Comparison of ENCODE assay signal across 8 cellular contexts in the genomic region with DNA sequence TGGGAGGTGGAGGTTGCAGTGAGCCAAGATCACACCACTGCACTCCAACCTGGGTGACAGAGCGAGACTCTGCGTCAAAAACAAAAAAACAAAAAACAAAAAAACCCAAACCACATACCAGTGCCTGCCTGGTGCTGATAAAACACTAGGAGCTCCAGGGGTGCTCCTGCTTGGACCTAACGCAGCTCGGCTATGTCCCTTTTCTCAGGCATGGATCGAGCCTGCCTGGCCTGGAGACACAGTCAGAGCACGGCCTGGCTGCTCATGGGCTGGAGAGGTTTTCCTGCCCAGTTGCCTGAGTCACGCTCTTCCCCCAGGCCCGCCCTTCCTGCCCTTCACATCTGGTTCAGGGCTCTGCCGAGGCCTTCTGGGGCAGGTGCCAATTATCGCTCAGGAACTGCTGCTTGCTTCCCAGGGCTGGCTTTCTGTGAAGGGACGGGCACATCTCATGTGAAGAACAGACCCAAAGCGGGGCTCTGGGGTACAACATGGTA. TPM values are rescaled to one million over a fixed set of nuclear protein-coding genes. Genes with fewer than 3 reads are reported as not detected.
DNase-seq lines count a peak whose midpoint lies in the region; ATAC-seq lines count a peak whose summit lies in the region.

No MANE protein-coding gene starts in this region.

- no peak overlapping the region for H3K4me3 ChIP-seq in rectal smooth muscle tissue (ENCODE audit: low read length)

- intact Hi-C loops in activated T-helper 1 cell treated with anti-CD3 and anti-CD28 coated beads, Interleukin-12 subunit alpha, Interleukin-12 subunit beta, Interleukin-2, Interleukin-4 antibody, amounts not matched to agents 30 ng/mL and 10 ng/mL and 1 ng/mL, durations not matched to agents 14 hours and 24 hours and 36 hours (cut with micrococcal nuclease), result no loop called here

- no peaks in the 10 kb centered on the region for H3K4me1 ChIP-seq in rectal smooth muscle tissue (ENCODE audit: control insufficient read depth, insufficient read depth, low read length)

- H3K27me3 Mint-ChIP-seq in activated T-helper 1 cell treated with anti-CD3 and anti-CD28 coated beads, Interleukin-12 subunit alpha, Interleukin-12 subunit beta, Interleukin-2, Interleukin-4 antibody, amounts not matched to agents 30 ng/mL and 10 ng/mL and 1 ng/mL, durations not matched to agents 14 hours and 24 hours and 36 hours (ENCODE audit: insufficient read depth), result no peaks in the 10 kb centered on the region

- no peaks in the 10 kb centered on the region for H3K27me3 ChIP-seq in rectal smooth muscle tissue (ENCODE audit: control insufficient read depth, insufficient read depth, low read length)

- no peaks in the 10 kb centered on the region for H3K9me3 Mint-ChIP-seq in activated T-helper 1 cell treated with anti-CD3 and anti-CD28 coated beads, Interleukin-12 subunit alpha, Interleukin-12 subunit beta, Interleukin-2, Interleukin-4 antibody, amounts not matched to agents 30 ng/mL and 10 ng/mL and 1 ng/mL, durations not matched to agents 14 hours and 24 hours and 36 hours

- H3K9ac ChIP-seq in rectal smooth muscle tissue (ENCODE audit: low read length), result no peak overlapping the region

- H3K36me3 Mint-ChIP-seq in activated T-helper 1 cell treated with anti-CD3 and anti-CD28 coated beads, Interleukin-12 subunit alpha, Interleukin-12 subunit beta, Interleukin-2, Interleukin-4 antibody, amounts not matched to agents 30 ng/mL and 10 ng/mL and 1 ng/mL, durations not matched to agents 14 hours and 24 hours and 36 hours (ENCODE audit: low read depth), result no peaks in the 10 kb centered on the region

- DNase-seq in ELR (ENCODE audit: low read depth) (peak; percentile 91), RPMI7951 (ENCODE audit: low read depth) (peak; percentile 90), fibroblast of the conjunctiva (ENCODE audit: low read depth) (peak; percentile 90), retina (no peak)
- DNase-seq in activated T-helper 1 cell treated with anti-CD3 and anti-CD28 coated beads, Interleukin-12 subunit alpha, Interleukin-12 subunit beta, Interleukin-2, Interleukin-4 antibody, amounts not matched to agents 30 ng/mL and 10 ng/mL and 1 ng/mL, durations not matched to agents 14 hours and 24 hours and 36 hours (ENCODE audit: low spot score), result no peak
- no peak for DNase-seq in activated naive CD4-positive, alpha-beta T cell treated with anti-CD3 and anti-CD28 coated beads, Interleukin-2, amount 50 U/mL, for 16 hours

- peaks cover 5% of the 10 kb centered on the region for H3K4me1 Mint-ChIP-seq in activated T-helper 1 cell treated with anti-CD3 and anti-CD28 coated beads, Interleukin-12 subunit alpha, Interleukin-12 subunit beta, Interleukin-2, Interleukin-4 antibody, amounts not matched to agents 30 ng/mL and 10 ng/mL and 1 ng/mL, durations not matched to agents 14 hours and 24 hours and 36 hours (ENCODE audit: low read depth)

- ATAC-seq in HG03378 (IDR thresholded peaks at IDR 0.05; ENCODE audit: unreplicated experiment), result no peak

- H3K27ac ChIP-seq in rectal smooth muscle tissue (ENCODE audit: low read depth, low read length), result peak overlapping the region; percentile 48

- H3K27ac Mint-ChIP-seq in activated T-helper 1 cell treated with anti-CD3 and anti-CD28 coated beads, Interleukin-12 subunit alpha, Interleukin-12 subunit beta, Interleukin-2, Interleukin-4 antibody, amounts not matched to agents 30 ng/mL and 10 ng/mL and 1 ng/mL, durations not matched to agents 14 hours and 24 hours and 36 hours, result no peak overlapping the region

- H3K4me3 Mint-ChIP-seq in activated T-helper 1 cell treated with anti-CD3 and anti-CD28 coated beads, Interleukin-12 subunit alpha, Interleukin-12 subunit beta, Interleukin-2, Interleukin-4 antibody, amounts not matched to agents 30 ng/mL and 10 ng/mL and 1 ng/mL, durations not matched to agents 14 hours and 24 hours and 36 hours, result no peak overlapping the region

- H3K36me3 ChIP-seq in rectal smooth muscle tissue (ENCODE audit: control insufficient read depth, insufficient read depth, low read length), result no peaks in the 10 kb centered on the region

RNA-seq across cellular contexts. Expression of a gene that starts 12.6 kb away (rescaled TPM):
- not detected in 2 replicates for total RNA-seq in RPMI7951 (2014; rRNA removed; shearing (Covaris generic))
- not detected in 2 replicates for total RNA-seq in activated T-helper 1 cell treated with anti-CD3 and anti-CD28 coated beads, Interleukin-12 subunit alpha, Interleukin-12 subunit beta, Interleukin-2, Interleukin-4 antibody, amounts not matched to agents 30 ng/mL and 10 ng/mL and 1 ng/mL, durations not matched to agents 14 hours and 24 hours and 36 hours

Comparison
In these comparisons a context has a peak if more than half of its experiments do, and no peak if none do; other contexts are left out.
1. DNase-seq: peak in ELR (single experiment), RPMI7951 (single experiment) and fibroblast of the conjunctiva (single experiment); none in retina (single experiment), activated T-helper 1 cell treated with anti-CD3 and anti-CD28 coated beads, Interleukin-12 subunit alpha, Interleukin-12 subunit beta, Interleukin-2, Interleukin-4 antibody, amounts not matched to agents 30 ng/mL and 10 ng/mL and 1 ng/mL, durations not matched to agents 14 hours and 24 hours and 36 hours (single experiment) and activated naive CD4-positive, alpha-beta T cell treated with anti-CD3 and anti-CD28 coated beads, Interleukin-2, amount 50 U/mL, for 16 hours (single experiment).